ENCODE assay signal across 19 cellular contexts in genomic region chr4:140176735-140177134, GRCh38. TPM values are rescaled to one million over a fixed set of nuclear protein-coding genes. Genes with fewer than 3 reads are reported as not detected.
DNase-seq lines count a peak whose midpoint lies in the region; ATAC-seq, FAIRE-seq and TF ChIP-seq lines count a peak whose summit lies in the region.
"Had no signal": no experiment of that assay in that cellular context is flagged by ENCODE, and none has a peak within 500 bp of the region (broad histone marks: within the 10 kb centered on the region; RNA-seq: fewer than 3 reads in every experiment).

No MANE protein-coding gene starts in this region.

- H3K36me3 ChIP-seq in PC-9 (ENCODE audit: low read depth) = no peaks in the 10 kb centered on the region
- H3K36me3 ChIP-seq: heart left ventricle, SJSA1, thyroid gland had no signal

- H3K27me3 ChIP-seq in PC-9 (ENCODE audit: insufficient read depth, low read depth) = no peaks in the 10 kb centered on the region
- H3K27me3 ChIP-seq: heart left ventricle, SJSA1, thyroid gland had no signal

- no peak overlapping the region for H3K4me3 ChIP-seq in PC-9
- H3K4me3 ChIP-seq: heart left ventricle, SJSA1, thyroid gland had no signal

- POLR2A ChIA-PET in PC-9 (lab: Charles Lee; ENCODE audit: unreplicated experiment) = no interaction called here

- H3K79me2 ChIP-seq in PC-9 (ENCODE audit: low read depth) = no peaks in the 10 kb centered on the region

- DNase-seq in H4 (ENCODE audit: low spot score) (peak; percentile 13), PC-9 (peak; percentile 24 to 44), renal cortical epithelial cell (ENCODE audit: low read depth) (peak; percentile 56), DMS153 treated with DMSO at 0.1 percent for 48 hours (lab: John Stamatoyannopoulos, UW; ENCODE audit: unreplicated experiment) (no peak), GM12892 (ENCODE audit: insufficient read length) (no peak), left cardiac atrium (no peak)
- DNase-seq: activated CD4-positive, alpha-beta T cell treated with anti-CD3 and anti-CD28 coated beads for 1 hour; amniotic stem cell; heart left ventricle; MV-4-11; natural killer cell; NCI-H2107; NCI-H526 treated with DMSO at 0.1 percent for 48 hours; OCI-M1; T1000; thyroid gland had no signal

- no peak overlapping the region for H2AFZ ChIP-seq in PC-9

- no peak for TF ChIP-seq CTCF in PC-9 (conservative IDR thresholded peaks at IDR 0.05)

- no peak overlapping the region for H3K4me2 ChIP-seq in PC-9

- no peaks in the 10 kb centered on the region; the same call in 1 of the 2 replicates for H3K9me2 ChIP-seq in PC-9 (ENCODE audit: insufficient read depth)

- TF ChIP-seq POLR2A in GM12892 (IDR thresholded peaks at IDR 0.05; ENCODE audit: low read depth, low read length) = no peak

- ATAC-seq in esophagus mucosa = peak; percentile 49
- no peak for ATAC-seq in left cardiac atrium
- ATAC-seq: heart left ventricle, natural killer cell had no signal

- no peaks in the 10 kb centered on the region for H3F3A ChIP-seq in PC-9 (ENCODE audit: insufficient read depth, low read depth)

- CTCF ChIA-PET in PC-9 (lab: Charles Lee) = no interaction called here

- no peak for FAIRE-seq in GM12892 (lab: Jason Lieb, UNC)
- FAIRE-seq: islet of Langerhans had no signal

- H3K27ac ChIP-seq in PC-9 = no peak overlapping the region
- H3K27ac ChIP-seq: heart left ventricle, SJSA1, thyroid gland had no signal

- intact Hi-C loops in PC-9 (cut with micrococcal nuclease; ENCODE audit: unreplicated experiment) (no loop called here), left cardiac atrium (cut with DNase I) (no loop called here)

- no peaks in the 10 kb centered on the region for H3K9me3 ChIP-seq in PC-9 (ENCODE audit: insufficient read depth, low read depth)
- H3K9me3 ChIP-seq: heart left ventricle, SJSA1, thyroid gland had no signal

- no TSS peak for BruUV-seq in PC-9 (replicated peaks; lab: Mats Ljungman, UMichigan)

- no peaks in the 10 kb centered on the region for H4K20me1 ChIP-seq in PC-9 (ENCODE audit: insufficient read depth)

- 0 out of 2 replicates have a peak, but pooled peaks cover 5% of the 10 kb centered on the region for H3K4me1 ChIP-seq in PC-9 (replicated peaks; ENCODE audit: insufficient read depth)
- H3K4me1 ChIP-seq: heart left ventricle, thyroid gland had no signal

RNA-seq across cellular contexts. Expression of gene MAML3, which starts 22.8 kb away (rescaled TPM):
- 0.21 and 0.43 TPM in 2 replicates for total RNA-seq in H4 (2014; rRNA removed; shearing (Covaris generic))
- total RNA-seq in PC-9 (2021) (10.5 and 15.2 TPM in 2 replicates), esophagus mucosa (7.9 TPM), renal cortical epithelial cell (0.17 and 2.0 TPM in 2 replicates), left cardiac atrium (1 to 10 TPM; 2.6 to 3.0 TPM)
- polyA plus RNA-seq in GM12892 (2012; ENCODE audit: missing spikeins) = not detected

Comparison
In these comparisons a context has a peak if more than half of its experiments do, and no peak if none do; other contexts are left out.
1. DNase-seq: peak in H4 (single experiment), PC-9 (2 of 2) and renal cortical epithelial cell (single experiment); none in DMS153 treated with DMSO at 0.1 percent for 48 hours (single experiment), GM12892 (single experiment) and left cardiac atrium (single experiment).